ENCODE assay signal across 8 cellular contexts in the genomic region with DNA sequence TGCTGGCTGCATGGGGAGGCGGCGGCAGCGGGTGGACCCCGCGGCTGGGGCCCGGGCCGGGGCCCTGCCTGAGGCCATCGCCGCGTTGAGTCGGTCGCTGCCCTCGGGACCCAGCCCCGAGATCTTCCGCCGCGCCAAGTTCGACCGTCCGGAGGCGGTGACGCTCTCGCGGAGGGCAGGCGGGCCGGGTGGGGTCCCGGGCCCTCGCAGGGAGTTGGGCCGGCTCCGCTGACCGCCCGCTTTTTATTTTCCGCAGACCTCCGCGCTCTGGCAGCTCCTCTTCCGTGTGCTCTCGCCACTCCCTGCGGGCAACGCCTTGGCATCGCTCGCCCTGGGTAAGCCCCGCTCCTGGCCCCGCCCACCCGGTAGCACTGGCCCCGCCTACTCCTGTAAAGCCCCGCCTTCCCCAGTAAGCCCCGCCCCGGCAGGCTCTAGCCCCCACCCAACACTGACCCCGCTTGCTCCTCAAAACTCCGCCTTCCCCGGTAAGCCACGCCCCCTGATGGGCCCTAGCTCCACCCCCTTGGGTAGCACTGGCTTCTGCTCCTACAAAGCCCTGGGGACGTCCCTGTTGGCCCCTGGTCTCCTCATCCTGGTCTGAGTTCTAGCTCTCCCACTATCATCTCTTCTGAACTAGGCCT. TPM values are rescaled to one million over a fixed set of nuclear protein-coding genes. Genes with fewer than 3 reads are reported as not detected.
DNase-seq lines count a peak whose midpoint lies in the region; ATAC-seq and TF ChIP-seq lines count a peak whose summit lies in the region.

No MANE protein-coding gene starts in this region.

- H3K4me1 Mint-ChIP-seq in HFFc6 (ENCODE audit: low read depth) = peaks cover 11% of the 10 kb centered on the region
- peaks cover 16 to 27% (median 17%) of the 10 kb centered on the region in 3 donors for H3K4me1 Mint-ChIP-seq in naive B cell

- no peak for TF ChIP-seq CTCF in HFFc6 (IDR thresholded peaks at IDR 0.05)

- H3K27me3 Mint-ChIP-seq in HFFc6 (ENCODE audit: insufficient read depth) = peaks cover 7% of the 10 kb centered on the region
- H3K27me3 Mint-ChIP-seq in naive B cell = no peaks in the 10 kb centered on the region

- DNase-seq in COR-L47 (lab: John Stamatoyannopoulos, UW) = peak; percentile 54
- peak; percentile 28 for DNase-seq in HFFc6
- DNase-seq in NOMO-1 treated with DMSO at 0.1 percent for 48 hours (lab: John Stamatoyannopoulos, UW; ENCODE audit: unreplicated experiment) = peak; percentile 61
- peak; percentile 98 for DNase-seq in activated CD8-positive, alpha-beta memory T cell treated with anti-CD3 and anti-CD28 coated beads, Interleukin-2, amount 50 U/mL, for 48 hours
- peak; percentile 91 to 95 for DNase-seq in erythroblast (lab: John Stamatoyannopoulos, UW)
- DNase-seq in naive B cell = peak; percentile 71
- peak; percentile 79 for DNase-seq in stimulated activated naive CD4-positive, alpha-beta T cell treated with Interleukin-2 at 50 U/mL for 16 hours (lab: John Stamatoyannopoulos, UW)

- peak overlapping the region; percentile 87 for H3K4me3 Mint-ChIP-seq in HFFc6
- H3K4me3 Mint-ChIP-seq in naive B cell = peak overlapping the region; percentile 78 to 95 (median 91)

- peak overlapping the region; percentile 89 for H3K27ac Mint-ChIP-seq in HFFc6
- H3K27ac Mint-ChIP-seq in naive B cell = peak overlapping the region; percentile 86 to 99 (median 97)

- H3K9me3 Mint-ChIP-seq in HFFc6 = no peaks in the 10 kb centered on the region
- H3K9me3 Mint-ChIP-seq in naive B cell = no peaks in the 10 kb centered on the region

- H3K36me3 Mint-ChIP-seq in HFFc6 (ENCODE audit: low read depth) (no peaks in the 10 kb centered on the region), naive B cell (no peaks in the 10 kb centered on the region)

- ATAC-seq in naive B cell (ENCODE audit: low read depth in 2 of 2) (peak; percentile 12 to 16), GM19452 (IDR thresholded peaks at IDR 0.05; ENCODE audit: unreplicated experiment) (no peak)

- peak; percentile 89 for TF ChIP-seq POLR2A in erythroblast (IDR thresholded peaks at IDR 0.05; ENCODE audit: low read length)

RNA-seq across cellular contexts. Expression of a gene that starts 0.4 kb away (rescaled TPM):
- 10 to 100 TPM in 5 of 6 experiments, 1 to 10 TPM in 1; 9.1 to 12.9 (median 12.7) TPM for total RNA-seq in HFFc6 (2021; fragmentation: NEBNext Ultra II Directional; extraction: Animal tissue kit (Norgen Biotek cat#: 25700))
- 10 to 100 TPM in 3 of 6 donors, 1 to 10 TPM in 3; 3.5 to 13.6 (median 8.3) TPM for polyA plus RNA-seq in naive B cell (ENCODE audit: low read depth in 6 of 6)

RNA-seq across cellular contexts. Expression of a gene that starts 4.8 kb away (rescaled TPM):
- 10 to 100 TPM in 4 of 6 experiments, 1 to 10 TPM in 2; 4.8 to 55.2 (median 42.3) TPM for total RNA-seq in HFFc6 (2021; fragmentation: NEBNext Ultra II Directional; extraction: Animal tissue kit (Norgen Biotek cat#: 25700))
- polyA plus RNA-seq in naive B cell (ENCODE audit: low read depth in 6 of 6) = 100 to 1,000 TPM; 115 to 495 (median 235) TPM

RNA-seq across cellular contexts. Expression of a gene that starts 16.9 kb away (rescaled TPM):
- total RNA-seq in HFFc6 (2021; fragmentation: NEBNext Ultra II Directional; extraction: Animal tissue kit (Norgen Biotek cat#: 25700)) = 10 to 100 TPM in 4 of 6 experiments, 1 to 10 TPM in 2; 6.9 to 22.4 (median 21.0) TPM
- 10 to 100 TPM in 2 of 6 donors, 1 to 10 TPM in 4; 2.0 to 27.3 (median 8.4) TPM for polyA plus RNA-seq in naive B cell (ENCODE audit: low read depth in 6 of 6)

RNA-seq across cellular contexts. Expression of a gene that starts 34.9 kb away (rescaled TPM):
- total RNA-seq in HFFc6 (2021; fragmentation: NEBNext Ultra II Directional; extraction: Animal tissue kit (Norgen Biotek cat#: 25700)) = 1 to 10 TPM; 3.0 to 4.2 (median 3.4) TPM
- 1 to 10 TPM; 1.4 to 3.3 (median 1.9) TPM for polyA plus RNA-seq in naive B cell (ENCODE audit: low read depth in 6 of 6)

Comparison
In these comparisons a context has a peak if more than half of its experiments do, and no peak if none do; other contexts are left out.
1. DNase-seq: peak in every context shown above with its lines; median percentile 98 in activated CD8-positive, alpha-beta memory T cell treated with anti-CD3 and anti-CD28 coated beads, Interleukin-2, amount 50 U/mL, for 48 hours; 93 in erythroblast; 79 in stimulated activated naive CD4-positive, alpha-beta T cell treated with Interleukin-2 at 50 U/mL for 16 hours; 71 in naive B cell; 61 in NOMO-1 treated with DMSO at 0.1 percent for 48 hours; 54 in COR-L47; 28 in HFFc6.